ENCODE assay signal across 1 cellular context in genomic region chr13:20099319-20099718, GRCh38.
TF ChIP-seq lines count a peak whose summit lies in the region.

No MANE protein-coding gene starts in this region.

TF ChIP-seq in GM23338, 12 proteins besides CTCF, POLR2A, EP300 and RAD21 (continued from another document):
- TF ChIP-seq, protein P1, sequence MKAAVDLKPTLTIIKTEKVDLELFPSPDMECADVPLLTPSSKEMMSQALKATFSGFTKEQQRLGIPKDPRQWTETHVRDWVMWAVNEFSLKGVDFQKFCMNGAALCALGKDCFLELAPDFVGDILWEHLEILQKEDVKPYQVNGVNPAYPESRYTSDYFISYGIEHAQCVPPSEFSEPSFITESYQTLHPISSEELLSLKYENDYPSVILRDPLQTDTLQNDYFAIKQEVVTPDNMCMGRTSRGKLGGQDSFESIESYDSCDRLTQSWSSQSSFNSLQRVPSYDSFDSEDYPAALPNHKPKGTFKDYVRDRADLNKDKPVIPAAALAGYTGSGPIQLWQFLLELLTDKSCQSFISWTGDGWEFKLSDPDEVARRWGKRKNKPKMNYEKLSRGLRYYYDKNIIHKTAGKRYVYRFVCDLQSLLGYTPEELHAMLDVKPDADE (IDR thresholded peaks at IDR 0.05): no peak
- no peak for TF ChIP-seq STAT1 (IDR thresholded peaks at IDR 0.05; ENCODE audit: unreplicated experiment)
- no peak for TF ChIP-seq ZNF331 (CRISPR knock-in tag; IDR thresholded peaks at IDR 0.05; ENCODE audit: low read depth)
- TF ChIP-seq EZH2phosphoT487 (IDR thresholded peaks at IDR 0.05; ENCODE audit: unreplicated experiment): no peak
- TF ChIP-seq JUNB (IDR thresholded peaks at IDR 0.05; ENCODE audit: unreplicated experiment): no peak
- no peak for TF ChIP-seq CREB1 (CRISPR knock-in tag; IDR thresholded peaks at IDR 0.05; ENCODE audit: low read depth)
- no peak for TF ChIP-seq REST (IDR thresholded peaks at IDR 0.05; ENCODE audit: unreplicated experiment)
- no peak for TF ChIP-seq ZNF114 (CRISPR knock-in tag; IDR thresholded peaks at IDR 0.05)
TF ChIP-seq in GM23338: peak in this region for 0.
